ENCODE assay signal across 11 cellular contexts in genomic region chr11:68436985-68437926, GRCh38. TPM values are rescaled to one million over a fixed set of nuclear protein-coding genes. Genes with fewer than 3 reads are reported as not detected.
DNase-seq lines count a peak whose midpoint lies in the region; ATAC-seq and TF ChIP-seq lines count a peak whose summit lies in the region.
"Had no signal": no experiment of that assay in that cellular context is flagged by ENCODE, and none has a peak within 500 bp of the region (broad histone marks: within the 10 kb centered on the region; RNA-seq: fewer than 3 reads in every experiment).

No MANE protein-coding gene starts in this region.

- H3K4me3 ChIP-seq in adipocyte (ENCODE audit: low read length) (no peak overlapping the region), right cardiac atrium (ENCODE audit: low read length) (no peak overlapping the region), upper lobe of right lung (no peak overlapping the region)
- H3K4me3 ChIP-seq: dorsolateral prefrontal cortex, HAP-1 had no signal

- H3K27me3 ChIP-seq in adipocyte (replicated peaks; ENCODE audit: control insufficient read depth, insufficient read depth, low read length): no peaks in the 10 kb centered on the region
- H3K27me3 ChIP-seq in right cardiac atrium (ENCODE audit: control insufficient read depth, insufficient read depth): no peaks in the 10 kb centered on the region
- no peaks in the 10 kb centered on the region for H3K27me3 ChIP-seq in upper lobe of right lung
- H3K27me3 ChIP-seq: dorsolateral prefrontal cortex had no signal

- peaks cover 45% of the 10 kb centered on the region for H3K4me1 ChIP-seq in adipocyte (ENCODE audit: control insufficient read depth, insufficient read depth, low read length)
- H3K4me1 ChIP-seq in right cardiac atrium (ENCODE audit: control insufficient read depth, insufficient read depth, low read length): peaks cover 3% of the 10 kb centered on the region
- peaks cover 3% of the 10 kb centered on the region for H3K4me1 ChIP-seq in upper lobe of right lung

- peak; percentile 84 to 94 for ATAC-seq in right cardiac atrium
- ATAC-seq in upper lobe of right lung: peak; percentile 65

- H3K27ac ChIP-seq in right cardiac atrium (ENCODE audit: low read length): peak overlapping the region; percentile 41
- peak overlapping the region; percentile 38 for H3K27ac ChIP-seq in upper lobe of right lung

- H3K9ac ChIP-seq in adipocyte (ENCODE audit: low read length): peak overlapping the region; percentile 74

- DNase-seq in SKM-1 (lab: John Stamatoyannopoulos, UW; ENCODE audit: unreplicated experiment) (peak; percentile 2), SKM-1 treated with dmso at 0.1 percent for 144 hours (lab: John Stamatoyannopoulos, UW; ENCODE audit: unreplicated experiment) (no peak), adipocyte (ENCODE audit: low read depth) (peak; percentile 65), right cardiac atrium (peak; percentile 85 to 90 (median 86)), upper lobe of right lung (no peak), NCI-H2107 treated with DMSO at 0.1 percent for 48 hours (lab: John Stamatoyannopoulos, UW; ENCODE audit: unreplicated experiment) (no peak), NCI-H1694 (lab: John Stamatoyannopoulos, UW) (no peak), NCI-H526 treated with DMSO at 0.1 percent for 48 hours (lab: John Stamatoyannopoulos, UW) (no peak)
- DNase-seq: dorsolateral prefrontal cortex; stimulated activated CD4-positive, alpha-beta T cell treated with anti-CD3 and anti-CD28 coated beads, Interleukin-15, amount 100 ng/mL, for 24 hours had no signal

- H3K36me3 ChIP-seq in adipocyte (ENCODE audit: control insufficient read depth, insufficient read depth, low read length, severe bottlenecking) (peaks cover 13% of the 10 kb centered on the region), upper lobe of right lung (peaks cover 50% of the 10 kb centered on the region)

- TF ChIP-seq CTCF in upper lobe of right lung (IDR thresholded peaks at IDR 0.05): peak; percentile 13

- intact Hi-C loops in right cardiac atrium (cut with DNase I) (no loop called here), upper lobe of right lung (cut with DNase I) (no loop called here)

- 51% methylated on average over 34 of the region's 34 CpGs for WGBS in right cardiac atrium

- H3K9me3 ChIP-seq in adipocyte (ENCODE audit: control insufficient read depth, low read length) (no peaks in the 10 kb centered on the region), right cardiac atrium (ENCODE audit: control insufficient read depth, low read length) (no peaks in the 10 kb centered on the region), upper lobe of right lung (no peaks in the 10 kb centered on the region)
- H3K9me3 ChIP-seq: HAP-1 had no signal

RNA-seq across cellular contexts. Expression of gene PPP6R3, which starts 23.3 kb away (rescaled TPM):
- total RNA-seq in right cardiac atrium (100 to 1,000 TPM in 1 of 4 donors, 10 to 100 TPM in 3; 81.5 to 101 (median 90.8) TPM), upper lobe of right lung (93.2 TPM)
- 22.1 TPM for polyA plus RNA-seq in right cardiac atrium

Comparison
In these comparisons a context has a peak if more than half of its experiments do, and no peak if none do; other contexts are left out.
1. DNase-seq: peak in SKM-1 (single experiment), adipocyte (single experiment) and right cardiac atrium (3 of 3); none in SKM-1 treated with dmso at 0.1 percent for 144 hours (single experiment), upper lobe of right lung (single experiment), NCI-H2107 treated with DMSO at 0.1 percent for 48 hours (single experiment), NCI-H1694 (single experiment) and NCI-H526 treated with DMSO at 0.1 percent for 48 hours (single experiment).